ENCODE assay signal across 2 cellular contexts in the genomic region with DNA sequence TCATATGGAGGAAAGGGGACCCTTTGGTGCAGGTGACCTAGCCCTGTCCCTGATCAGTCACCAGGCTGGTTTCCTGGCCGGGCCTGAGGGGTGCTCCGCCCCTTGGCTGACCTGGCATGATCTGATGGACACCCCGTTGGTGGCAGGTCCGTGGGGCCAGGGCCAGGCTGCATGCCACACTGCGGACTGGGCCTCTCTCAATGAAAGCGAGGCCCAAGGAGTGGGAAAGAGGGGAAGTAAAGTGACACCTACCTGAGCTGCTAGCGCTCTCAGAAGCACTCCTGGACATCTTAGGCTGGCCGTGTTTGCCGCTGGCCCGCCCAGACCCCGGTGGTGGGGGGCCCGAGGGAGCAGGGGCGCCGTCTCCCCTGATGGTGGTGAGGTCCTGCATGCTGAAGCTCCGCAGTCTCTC.
A peak's percentile ranks its signal among the peaks of the same experiment; 100 is the strongest.
TF ChIP-seq lines count a peak whose summit lies in the region.

No MANE protein-coding gene starts in this region.

TF ChIP-seq in HEK293, 187 proteins besides CTCF, POLR2A, EP300 and RAD21:
- TF ChIP-seq, protein P1, sequence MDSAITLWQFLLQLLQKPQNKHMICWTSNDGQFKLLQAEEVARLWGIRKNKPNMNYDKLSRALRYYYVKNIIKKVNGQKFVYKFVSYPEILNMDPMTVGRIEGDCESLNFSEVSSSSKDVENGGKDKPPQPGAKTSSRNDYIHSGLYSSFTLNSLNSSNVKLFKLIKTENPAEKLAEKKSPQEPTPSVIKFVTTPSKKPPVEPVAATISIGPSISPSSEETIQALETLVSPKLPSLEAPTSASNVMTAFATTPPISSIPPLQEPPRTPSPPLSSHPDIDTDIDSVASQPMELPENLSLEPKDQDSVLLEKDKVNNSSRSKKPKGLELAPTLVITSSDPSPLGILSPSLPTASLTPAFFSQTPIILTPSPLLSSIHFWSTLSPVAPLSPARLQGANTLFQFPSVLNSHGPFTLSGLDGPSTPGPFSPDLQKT (IDR thresholded peaks at IDR 0.05; ENCODE audit: borderline replicate concordance, low read depth, low read length) = no peak
- TF ChIP-seq SCRT2 (tag by site-specific recombination; IDR thresholded peaks at IDR 0.05) = 0 out of 2 replicates have a peak, but pooled peaks have one; percentile 6

TF ChIP-seq in H1, 55 proteins besides CTCF, POLR2A, EP300 and RAD21:
- TF ChIP-seq ZNF274 (IDR thresholded peaks at IDR 0.05; ENCODE audit: borderline replicate concordance, extremely low read depth, low read length) (no peak), SIX5 (IDR thresholded peaks at IDR 0.05; ENCODE audit: low read depth, low read length) (no peak), EZH2 (IDR thresholded peaks at IDR 0.05; ENCODE audit: low read depth, low read length, severe bottlenecking) (no peak), POLR2AphosphoS5 (IDR thresholded peaks at IDR 0.05; ENCODE audit: low read depth, low read length) (no peak), SAP30 (IDR thresholded peaks at IDR 0.05; ENCODE audit: insufficient read depth, insufficient replicate concordance, low read length) (no peak), RFX5 (IDR thresholded peaks at IDR 0.05; ENCODE audit: borderline replicate concordance, low read depth, low read length) (no peak), BCL11A (IDR thresholded peaks at IDR 0.05; ENCODE audit: low read depth in 2 of 2, low read length in 2 of 2) (no peak), KDM4A (IDR thresholded peaks at IDR 0.05; ENCODE audit: low read depth, low read length, severe bottlenecking) (no peak), CHD1 (IDR thresholded peaks at IDR 0.05; ENCODE audit: low read depth, low read length) (no peak), YY1 (IDR thresholded peaks at IDR 0.05; ENCODE audit: low read depth, low read length) (no peak), HDAC6 (IDR thresholded peaks at IDR 0.05; ENCODE audit: low read depth, low read length) (no peak), PHF8 (conservative IDR thresholded peaks at IDR 0.05; ENCODE audit: low read depth, low read length) (no peak), JUN (IDR thresholded peaks at IDR 0.05; ENCODE audit: low read depth, low read length) (no peak), SP2 (IDR thresholded peaks at IDR 0.05; ENCODE audit: low read length) (no peak), GABPA (IDR thresholded peaks at IDR 0.05; ENCODE audit: borderline replicate concordance, insufficient read depth, low read length) (no peak), RBBP5 (IDR thresholded peaks at IDR 0.05; ENCODE audit: borderline replicate concordance, low read depth, low read length) (no peak), SIRT6 (IDR thresholded peaks at IDR 0.05; ENCODE audit: low read length) (no peak), GTF2F1 (IDR thresholded peaks at IDR 0.05; ENCODE audit: borderline replicate concordance, low read depth, low read length) (no peak), CTBP2 (IDR thresholded peaks at IDR 0.05; ENCODE audit: borderline replicate concordance, insufficient read depth, insufficient read length, low read length) (no peak)
